8 cellular contexts compared by ENCODE assay signal in the genomic region with DNA sequence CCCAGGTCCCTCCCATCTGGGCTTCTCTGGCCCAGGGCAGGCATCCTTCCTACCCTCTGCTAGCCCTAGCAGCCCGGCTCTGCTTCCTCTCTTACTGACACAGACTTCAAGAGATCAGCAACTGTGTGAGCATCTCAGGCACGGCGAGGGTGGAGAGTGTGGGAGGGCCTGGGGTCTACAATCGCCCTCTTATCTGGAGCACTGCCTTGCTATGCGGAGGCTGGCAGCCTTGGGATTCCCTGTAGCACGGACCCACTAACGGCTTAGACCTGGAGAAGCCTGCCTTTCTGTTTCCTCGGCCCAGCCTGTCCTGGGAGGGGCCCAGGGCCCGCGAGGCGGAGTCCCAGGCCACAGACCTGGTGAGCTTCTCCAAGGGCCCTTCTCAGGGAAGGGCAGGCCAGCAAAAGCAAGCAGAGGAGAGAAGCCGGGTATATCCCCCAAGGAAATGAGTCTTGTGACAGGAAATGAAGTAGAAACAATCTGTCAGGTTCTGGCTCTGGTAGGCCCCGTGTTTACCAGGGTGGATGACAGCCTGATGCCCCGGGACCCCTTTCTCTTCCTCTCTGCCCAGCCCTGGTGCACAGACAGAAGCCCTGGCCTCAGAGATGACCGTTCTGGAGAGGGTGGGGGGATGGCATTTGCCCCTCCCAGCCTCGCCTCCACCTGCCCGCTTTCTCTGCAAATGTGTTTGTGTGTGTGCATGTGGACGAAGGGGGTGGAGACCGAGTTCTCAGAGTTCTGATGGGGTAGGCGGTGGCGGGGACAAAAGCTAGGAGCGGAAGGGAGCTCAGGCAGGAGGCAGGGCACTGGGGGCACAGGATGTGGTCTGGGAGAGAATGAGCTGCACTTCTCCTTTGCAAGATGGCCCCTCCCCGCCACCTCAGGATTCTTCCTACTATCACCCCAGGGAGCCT. TPM values are rescaled to one million over a fixed set of nuclear protein-coding genes. Genes with fewer than 3 reads are reported as not detected.
DNase-seq lines count a peak whose midpoint lies in the region; ATAC-seq and TF ChIP-seq lines count a peak whose summit lies in the region.

No MANE protein-coding gene starts in this region.

- H3K4me2 ChIP-seq in smooth muscle cell: peak overlapping the region; percentile 83

- H3K4me1 Mint-ChIP-seq in activated naive CD4-positive, alpha-beta T cell treated with anti-CD3 and anti-CD28 coated beads, Interleukin-2, amount 50 U/mL, for 24 hours: peaks cover 47% of the 10 kb centered on the region

- no peak for TF ChIP-seq CTCF in Peyer's patch (IDR thresholded peaks at IDR 0.05)
- no peak for TF ChIP-seq CTCF in right atrium auricular region (IDR thresholded peaks at IDR 0.05)
- no peak for TF ChIP-seq CTCF in smooth muscle cell (IDR thresholded peaks at IDR 0.05; ENCODE audit: borderline replicate concordance, insufficient read depth, poor library complexity, severe bottlenecking)

- H2AFZ ChIP-seq in smooth muscle cell (ENCODE audit: low read depth): no peak overlapping the region

- peaks cover 11% of the 10 kb centered on the region for H3F3A ChIP-seq in smooth muscle cell (ENCODE audit: low read depth)

- peak overlapping the region; percentile 53; the same call in 1 of the 2 replicates for H3K4me3 ChIP-seq in GM08714 (ENCODE audit: low read length)
- H3K4me3 ChIP-seq in Peyer's patch: peak overlapping the region; percentile 92 to 95 (median 92)
- peak overlapping the region; percentile 15 to 84 for H3K4me3 ChIP-seq in right atrium auricular region
- peak overlapping the region; percentile 75 for H3K4me3 ChIP-seq in smooth muscle cell

- H3K9me3 Mint-ChIP-seq in activated naive CD4-positive, alpha-beta T cell treated with anti-CD3 and anti-CD28 coated beads, Interleukin-2, amount 50 U/mL, for 24 hours: no peaks in the 10 kb centered on the region

- WGBS in smooth muscle cell (ENCODE audit: low lambda C conversion rate): 43% methylated on average over 23 of the region's 23 CpGs

- H3K36me3 Mint-ChIP-seq in activated naive CD4-positive, alpha-beta T cell treated with anti-CD3 and anti-CD28 coated beads, Interleukin-2, amount 50 U/mL, for 24 hours: peaks cover 3% of the 10 kb centered on the region

- H3K27ac Mint-ChIP-seq in activated naive CD4-positive, alpha-beta T cell treated with anti-CD3 and anti-CD28 coated beads, Interleukin-2, amount 50 U/mL, for 24 hours: peak overlapping the region; percentile 92

- H3K27ac ChIP-seq in Peyer's patch: peak overlapping the region; percentile 98 to 100 (median 99)
- peak overlapping the region; percentile 55 to 94 for H3K27ac ChIP-seq in right atrium auricular region
- H3K27ac ChIP-seq in smooth muscle cell (ENCODE audit: low read depth): peak overlapping the region; percentile 83

- ATAC-seq in GM19328 (IDR thresholded peaks at IDR 0.05; ENCODE audit: unreplicated experiment) (no peak), HG03196 (IDR thresholded peaks at IDR 0.05; ENCODE audit: unreplicated experiment) (no peak)

- H3K4me3 Mint-ChIP-seq in activated naive CD4-positive, alpha-beta T cell treated with anti-CD3 and anti-CD28 coated beads, Interleukin-2, amount 50 U/mL, for 24 hours: peak overlapping the region; percentile 97

- no peaks in the 10 kb centered on the region for H3K9me3 ChIP-seq in Peyer's patch
- H3K9me3 ChIP-seq in right atrium auricular region: no peaks in the 10 kb centered on the region
- H3K9me3 ChIP-seq in smooth muscle cell (replicated peaks; ENCODE audit: low read depth): no peaks in the 10 kb centered on the region

- H3K36me3 ChIP-seq in Peyer's patch (peaks cover 0 to 39% (median 0%) of the 10 kb centered on the region in 3 donors), right atrium auricular region (peaks cover 41% of the 10 kb centered on the region), smooth muscle cell (ENCODE audit: low read depth) (peaks cover 6% of the 10 kb centered on the region)

- H3K27me3 Mint-ChIP-seq in activated naive CD4-positive, alpha-beta T cell treated with anti-CD3 and anti-CD28 coated beads, Interleukin-2, amount 50 U/mL, for 24 hours: no peaks in the 10 kb centered on the region

- peaks cover 13% of the 10 kb centered on the region for H3K79me2 ChIP-seq in smooth muscle cell (ENCODE audit: low read depth)

- no peaks in the 10 kb centered on the region for H3K27me3 ChIP-seq in Peyer's patch
- no peaks in the 10 kb centered on the region for H3K27me3 ChIP-seq in right atrium auricular region
- H3K27me3 ChIP-seq in smooth muscle cell (ENCODE audit: low read depth): no peaks in the 10 kb centered on the region

- no peak overlapping the region for H3K9ac ChIP-seq in smooth muscle cell (ENCODE audit: low read depth)

- TF ChIP-seq POLR2A in Peyer's patch (IDR thresholded peaks at IDR 0.05): no peak

- peaks cover 41% of the 10 kb centered on the region for H4K20me1 ChIP-seq in smooth muscle cell (ENCODE audit: low read depth)

- H3K4me1 ChIP-seq in Peyer's patch: peaks cover 8 to 32% (median 13%) of the 10 kb centered on the region in 4 donors
- peaks cover 0 to 43% of the 10 kb centered on the region in 2 donors for H3K4me1 ChIP-seq in right atrium auricular region
- H3K4me1 ChIP-seq in smooth muscle cell (ENCODE audit: low read depth): peaks cover 16% of the 10 kb centered on the region

- peak in 2 of 3 donors; percentile 94 to 95 for DNase-seq in Peyer's patch
- peak; percentile 68 for DNase-seq in right atrium auricular region (ENCODE audit: low spot score)
- peak; percentile 12 for DNase-seq in smooth muscle cell (lab: John Stamatoyannopoulos, UW; ENCODE audit: unreplicated experiment)
- no peak for DNase-seq in NCI-H1105 (lab: John Stamatoyannopoulos, UW)

RNA-seq across cellular contexts. Expression of gene LRCH4, which starts 2.5 kb away (rescaled TPM):
- total RNA-seq in Peyer's patch (100 to 1,000 TPM in 3 of 4 donors, 10 to 100 TPM in 1; 76.7 to 232 (median 156) TPM), right atrium auricular region (10 to 100 TPM; 23.0 to 46.2 TPM), smooth muscle cell (31.9 and 48.2 TPM in 2 replicates)
- polyA plus RNA-seq in smooth muscle cell: 58.5 and 68.2 TPM in 2 replicates

RNA-seq across cellular contexts. Expression of gene FBXO24, which starts 2.7 kb away (rescaled TPM):
- total RNA-seq in Peyer's patch: 1 to 10 TPM in 2 of 4 donors, not detected in 2; 1.1 to 2.8 TPM
- under 1 TPM in 1 of 2 donors, not detected in 1; 0.20 TPM for total RNA-seq in right atrium auricular region
- 0.22 and 0.67 TPM in 2 replicates for total RNA-seq in smooth muscle cell
- polyA plus RNA-seq in smooth muscle cell: 0.61 and 1.2 TPM in 2 replicates

RNA-seq across cellular contexts. Expression of gene SAP25, which starts 9.7 kb away (rescaled TPM):
- 10 to 100 TPM in 3 of 4 donors, 1 to 10 TPM in 1; 2.5 to 18.2 (median 13.4) TPM for total RNA-seq in Peyer's patch
- not detected for total RNA-seq in right atrium auricular region
- not detected in 2 replicates for total RNA-seq in smooth muscle cell
- 1.9 and 2.6 TPM in 2 replicates for polyA plus RNA-seq in smooth muscle cell

RNA-seq across cellular contexts. Expression of gene PCOLCE, which starts 18.8 kb away (rescaled TPM):
- total RNA-seq in Peyer's patch: 10 to 100 TPM in 2 of 4 donors, 1 to 10 TPM in 2; 1.8 to 53.6 (median 9.8) TPM
- total RNA-seq in right atrium auricular region: 10 to 100 TPM; 25.4 to 39.0 TPM
- 169 TPM in 2 replicates for total RNA-seq in smooth muscle cell
- 526 and 754 TPM in 2 replicates for polyA plus RNA-seq in smooth muscle cell

RNA-seq across cellular contexts. Expression of gene MOSPD3, which starts 29.0 kb away (rescaled TPM):
- 10 to 100 TPM in 1 of 4 donors, 1 to 10 TPM in 3; 5.0 to 14.2 (median 7.3) TPM for total RNA-seq in Peyer's patch
- 10 to 100 TPM; 11.8 to 13.5 TPM for total RNA-seq in right atrium auricular region
- total RNA-seq in smooth muscle cell: 10.5 and 12.1 TPM in 2 replicates
- polyA plus RNA-seq in smooth muscle cell: 46.9 and 47.8 TPM in 2 replicates
